11 cellular contexts compared by ENCODE assay signal in the genomic region with DNA sequence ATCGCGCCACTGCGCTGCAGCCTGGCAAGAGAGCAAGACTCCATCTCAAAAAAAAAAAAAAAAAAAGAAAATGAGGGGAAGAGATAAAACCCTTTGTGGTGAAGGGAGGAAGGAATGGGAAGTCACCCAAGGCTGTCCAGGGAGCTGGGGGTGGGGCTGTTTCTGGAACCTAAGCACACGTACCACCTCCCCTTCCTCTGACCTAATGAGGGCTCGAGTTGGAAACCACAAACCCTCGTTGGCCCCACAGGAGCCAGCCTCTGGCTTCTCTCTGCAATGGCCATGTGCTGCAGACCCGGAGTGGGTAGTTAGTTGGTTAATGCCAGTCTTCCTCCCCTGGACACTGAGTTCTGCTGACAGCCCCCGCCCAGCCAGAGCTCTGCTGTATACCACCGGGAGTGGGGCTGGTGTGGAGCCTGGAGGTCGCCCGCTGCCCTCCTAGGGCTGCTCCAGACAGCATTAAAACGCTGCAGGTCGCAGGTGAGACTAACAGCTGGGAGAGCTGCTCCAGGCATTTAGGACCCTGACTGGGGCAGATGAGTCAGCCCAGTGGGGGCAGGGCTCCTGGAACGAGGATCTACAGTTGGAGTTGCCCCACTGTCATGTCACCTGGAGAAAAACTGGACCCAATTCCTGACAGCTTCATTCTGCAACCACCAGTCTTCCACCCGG. TPM values are rescaled to one million over a fixed set of nuclear protein-coding genes. Genes with fewer than 3 reads are reported as not detected.
DNase-seq lines count a peak whose midpoint lies in the region; ATAC-seq and TF ChIP-seq lines count a peak whose summit lies in the region.
"Had no signal": no experiment of that assay in that cellular context is flagged by ENCODE, and none has a peak within 500 bp of the region (broad histone marks: within the 10 kb centered on the region; RNA-seq: fewer than 3 reads in every experiment).

A gene with protein sequence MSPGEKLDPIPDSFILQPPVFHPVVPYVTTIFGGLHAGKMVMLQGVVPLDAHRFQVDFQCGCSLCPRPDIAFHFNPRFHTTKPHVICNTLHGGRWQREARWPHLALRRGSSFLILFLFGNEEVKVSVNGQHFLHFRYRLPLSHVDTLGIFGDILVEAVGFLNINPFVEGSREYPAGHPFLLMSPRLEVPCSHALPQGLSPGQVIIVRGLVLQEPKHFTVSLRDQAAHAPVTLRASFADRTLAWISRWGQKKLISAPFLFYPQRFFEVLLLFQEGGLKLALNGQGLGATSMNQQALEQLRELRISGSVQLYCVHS (plus strand): TSS at position 228 of the 672 bp plus-strand sequence. CDS start 375 bp downstream, at position 603.

- no peak within 1 kb of the TSS for H3K27ac ChIP-seq in tibial nerve
- H3K27ac ChIP-seq: transverse colon had no signal

- H3K4me1 Mint-ChIP-seq in natural killer cell, result peaks cover 0 to 34% of the 10 kb centered on the region in 2 donors

- CTCF ChIA-PET in GM10248 (lab: Yijun Ruan, JAX), result interaction anchor here (1.0 to 4.0 kb wide), 4 partner anchors 10 to 134 kb away, joined by 3 to 25 read pairs (median 4); no protein-coding TSS in a partner anchor

- no peaks in the 10 kb centered on the region for H3K36me3 Mint-ChIP-seq in natural killer cell

- no peaks in the 10 kb centered on the region for H3K9me3 Mint-ChIP-seq in natural killer cell

- DNase-seq in GM10248 (ENCODE audit: extremely low spot score) (peak; percentile 19), MV-4-11 (lab: John Stamatoyannopoulos, UW) (peak; percentile 95), astrocyte of the spinal cord (ENCODE audit: low read depth, low spot score) (peak; percentile 20), natural killer cell (no peak), tibial nerve (ENCODE audit: low spot score in 2 of 2) (no peak), NCI-H2227 (lab: John Stamatoyannopoulos, UW; ENCODE audit: unreplicated experiment) (no peak)
- DNase-seq in central memory CD4-positive, alpha-beta T cell, result no peak
- DNase-seq: NCI-H1092, nucleus accumbens, transverse colon had no signal

- no peak for TF ChIP-seq CTCF in GM10248 (IDR thresholded peaks at IDR 0.05; ENCODE audit: control extremely low read depth, extremely low read depth, low read depth, missing control alignments)
- TF ChIP-seq CTCF in astrocyte of the spinal cord (IDR thresholded peaks at IDR 0.05; ENCODE audit: low read depth, low read length), result no peak
- TF ChIP-seq CTCF in natural killer cell (IDR thresholded peaks at IDR 0.05), result no peak
- TF ChIP-seq CTCF in tibial nerve (IDR thresholded peaks at IDR 0.05), result no peak

- no peak for TF ChIP-seq EP300 in tibial nerve (IDR thresholded peaks at IDR 0.05)

- WGBS in tibial nerve, 2 donors, result 55 to 59% methylated on average over 13 to 15 of the region's 15 CpGs

- no peaks in the 10 kb centered on the region for H3K36me3 ChIP-seq in tibial nerve
- H3K36me3 ChIP-seq: transverse colon had no signal

- intact Hi-C loops in natural killer cell (cut with micrococcal nuclease), result no loop called here

- no peak within 1 kb of the TSS for H3K4me3 ChIP-seq in astrocyte of the spinal cord (ENCODE audit: low read depth, low read length)
- H3K4me3 ChIP-seq in tibial nerve, result no peak within 1 kb of the TSS
- H3K4me3 ChIP-seq: transverse colon had no signal

- peaks cover 3 to 35% (median 21%) of the 10 kb centered on the region in 4 donors for H3K4me1 ChIP-seq in tibial nerve
- H3K4me1 ChIP-seq: transverse colon had no signal

- POLR2A ChIA-PET in GM10248 (lab: Yijun Ruan, JAX), result no interaction called here

- H3K27me3 Mint-ChIP-seq in natural killer cell (ENCODE audit: low read depth in 2 of 2), result peaks cover 0 to 2% of the 10 kb centered on the region in 2 donors

- in situ Hi-C loops in astrocyte of the spinal cord (cut with HindIII; ENCODE audit: low sequenced_read_pairs), result no loop called here

- H3K4me3 Mint-ChIP-seq in natural killer cell, result peak within 1 kb of the TSS; percentile 40

- no peaks in the 10 kb centered on the region for H3K9me3 ChIP-seq in tibial nerve
- H3K9me3 ChIP-seq: transverse colon had no signal

- TF ChIP-seq POLR2A in tibial nerve (IDR thresholded peaks at IDR 0.05), result no peak

- peak; percentile 44 to 58 (median 56) for ATAC-seq in natural killer cell
- no peak for ATAC-seq in HG02642 (IDR thresholded peaks at IDR 0.05; ENCODE audit: poor library complexity, unreplicated experiment)

- H3K27ac Mint-ChIP-seq in natural killer cell, result peak within 1 kb of the TSS in 1 of 2 donors; percentile 47

- H3K27me3 ChIP-seq in tibial nerve, result no peaks in the 10 kb centered on the region
- H3K27me3 ChIP-seq: transverse colon had no signal

RNA-seq across cellular contexts. Expression of the gene that starts here (rescaled TPM):
- total RNA-seq in natural killer cell (1 to 10 TPM in 1 of 3 donors, under 1 TPM in 2; 0.23 to 1.8 (median 0.38) TPM), tibial nerve (10 to 100 TPM in 2 of 4 donors, 1 to 10 TPM in 2; 7.3 to 32.7 (median 14.9) TPM)

Comparison
In these comparisons a context has a peak if more than half of its experiments do, and no peak if none do; other contexts are left out.
1. DNase-seq: peak in GM10248 (single experiment), MV-4-11 (single experiment) and astrocyte of the spinal cord (single experiment); none in natural killer cell (single experiment), tibial nerve (0 of 2), NCI-H2227 (single experiment) and central memory CD4-positive, alpha-beta T cell (single experiment).